In the genomic region with DNA sequence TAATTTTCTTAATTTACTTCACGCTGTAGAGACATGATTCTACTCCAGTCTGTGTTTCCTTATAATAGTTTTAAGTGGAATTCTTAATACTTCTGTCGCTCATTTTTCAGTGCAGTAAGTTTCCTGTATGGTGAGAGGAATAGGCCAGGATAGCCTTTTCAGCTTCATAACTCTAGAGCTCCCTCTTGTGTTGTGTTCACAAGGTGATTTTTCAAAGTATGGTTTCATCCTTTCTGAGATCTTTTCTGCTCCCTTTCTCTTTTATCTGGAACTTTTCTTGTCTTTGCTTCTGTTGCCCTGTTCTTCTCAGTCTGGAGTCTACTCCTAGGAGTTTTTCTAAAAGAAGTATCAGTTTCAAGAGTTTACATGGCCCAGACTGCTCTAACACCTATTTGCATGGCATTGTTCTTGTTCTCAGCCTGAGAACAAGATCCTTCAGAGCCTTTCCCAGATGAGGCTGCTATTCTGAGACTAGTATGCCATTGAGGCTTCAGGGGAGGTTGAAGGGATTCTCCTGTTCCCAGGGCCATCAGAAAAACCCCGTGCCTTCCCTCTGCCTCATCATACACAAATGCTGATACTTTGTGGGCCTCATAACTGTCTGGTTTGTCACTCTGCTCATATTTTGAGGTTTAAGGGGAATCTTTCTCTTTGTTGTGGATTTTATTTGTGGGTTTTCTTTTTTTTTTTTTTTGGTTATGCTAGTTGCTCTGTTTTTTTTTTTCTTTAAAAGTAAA, we compare ENCODE assay signal across 1 cellular context.
TF ChIP-seq lines count a peak whose summit lies in the region.

No MANE protein-coding gene starts in this region.

TF ChIP-seq in GM12878, 131 proteins besides CTCF, POLR2A, EP300 and RAD21 (continued from another document and continues in another):
- TF ChIP-seq, protein P1, sequence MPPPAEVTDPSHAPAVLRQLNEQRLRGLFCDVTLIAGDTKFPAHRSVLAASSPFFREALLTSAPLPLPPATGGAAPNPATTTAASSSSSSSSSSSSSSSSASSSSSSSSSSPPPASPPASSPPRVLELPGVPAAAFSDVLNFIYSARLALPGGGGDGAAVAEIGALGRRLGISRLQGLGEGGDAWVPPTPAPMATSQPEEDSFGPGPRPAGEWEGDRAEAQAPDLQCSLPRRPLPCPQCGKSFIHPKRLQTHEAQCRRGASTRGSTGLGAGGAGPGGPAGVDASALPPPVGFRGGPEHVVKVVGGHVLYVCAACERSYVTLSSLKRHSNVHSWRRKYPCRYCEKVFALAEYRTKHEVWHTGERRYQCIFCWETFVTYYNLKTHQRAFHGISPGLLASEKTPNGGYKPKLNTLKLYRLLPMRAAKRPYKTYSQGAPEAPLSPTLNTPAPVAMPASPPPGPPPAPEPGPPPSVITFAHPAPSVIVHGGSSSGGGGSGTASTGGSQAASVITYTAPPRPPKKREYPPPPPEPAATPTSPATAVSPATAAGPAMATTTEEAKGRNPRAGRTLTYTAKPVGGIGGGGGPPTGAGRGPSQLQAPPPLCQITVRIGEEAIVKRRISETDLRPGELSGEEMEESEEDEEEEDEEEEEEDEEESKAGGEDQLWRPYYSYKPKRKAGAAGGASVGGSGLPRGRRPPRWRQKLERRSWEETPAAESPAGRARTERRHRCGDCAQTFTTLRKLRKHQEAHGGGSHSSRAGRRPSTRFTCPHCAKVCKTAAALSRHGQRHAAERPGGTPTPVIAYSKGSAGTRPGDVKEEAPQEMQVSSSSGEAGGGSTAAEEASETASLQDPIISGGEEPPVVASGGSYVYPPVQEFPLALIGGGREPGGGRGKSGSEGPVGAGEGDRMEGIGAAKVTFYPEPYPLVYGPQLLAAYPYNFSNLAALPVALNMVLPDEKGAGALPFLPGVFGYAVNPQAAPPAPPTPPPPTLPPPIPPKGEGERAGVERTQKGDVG (CRISPR knock-in tag; IDR thresholded peaks at IDR 0.05), result no peak
- TF ChIP-seq IRF4 (IDR thresholded peaks at IDR 0.05; ENCODE audit: low read depth, low read length), result no peak
- no peak for TF ChIP-seq GABPA (IDR thresholded peaks at IDR 0.05; ENCODE audit: low read depth)
- peak; percentile 40 for TF ChIP-seq MEF2B (IDR thresholded peaks at IDR 0.05; ENCODE audit: partially characterized antibody, poor library complexity, severe bottlenecking)
- peak; percentile 30; the same call in 1 of the 2 replicates for TF ChIP-seq IKZF1 (conservative IDR thresholded peaks at IDR 0.05)
- no peak for TF ChIP-seq BRCA1 (IDR thresholded peaks at IDR 0.05; ENCODE audit: low read depth, low read length)
- TF ChIP-seq POLR2AphosphoS2 (IDR thresholded peaks at IDR 0.05; ENCODE audit: low read depth, low read length), result no peak
- peak; percentile 53; the same call in 1 of the 2 replicates for TF ChIP-seq NFIC (IDR thresholded peaks at IDR 0.05; ENCODE audit: low read depth, low read length)
- TF ChIP-seq GATAD2B (conservative IDR thresholded peaks at IDR 0.05; ENCODE audit: low read depth), result no peak
- TF ChIP-seq, protein P2, sequence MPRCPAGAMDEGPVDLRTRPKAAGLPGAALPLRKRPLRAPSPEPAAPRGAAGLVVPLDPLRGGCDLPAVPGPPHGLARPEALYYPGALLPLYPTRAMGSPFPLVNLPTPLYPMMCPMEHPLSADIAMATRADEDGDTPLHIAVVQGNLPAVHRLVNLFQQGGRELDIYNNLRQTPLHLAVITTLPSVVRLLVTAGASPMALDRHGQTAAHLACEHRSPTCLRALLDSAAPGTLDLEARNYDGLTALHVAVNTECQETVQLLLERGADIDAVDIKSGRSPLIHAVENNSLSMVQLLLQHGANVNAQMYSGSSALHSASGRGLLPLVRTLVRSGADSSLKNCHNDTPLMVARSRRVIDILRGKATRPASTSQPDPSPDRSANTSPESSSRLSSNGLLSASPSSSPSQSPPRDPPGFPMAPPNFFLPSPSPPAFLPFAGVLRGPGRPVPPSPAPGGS (IDR thresholded peaks at IDR 0.05; ENCODE audit: borderline replicate concordance, insufficient read depth, low read depth, low read length, poor library complexity, severe bottlenecking), result no peak
- TF ChIP-seq SUPT20H (IDR thresholded peaks at IDR 0.05; ENCODE audit: borderline replicate concordance, control insufficient read depth, low read depth, low read length), result no peak
- no peak for TF ChIP-seq YBX1 (IDR thresholded peaks at IDR 0.05)
- peak; percentile 70 for TF ChIP-seq MTA2 (IDR thresholded peaks at IDR 0.05; ENCODE audit: low read depth)
- TF ChIP-seq PKNOX1 (IDR thresholded peaks at IDR 0.05), result no peak; the same call in 1 of the 2 replicates
- TF ChIP-seq HDAC2 (IDR thresholded peaks at IDR 0.05), result no peak
- no peak for TF ChIP-seq BACH1 (IDR thresholded peaks at IDR 0.05; ENCODE audit: borderline replicate concordance)
- no peak for TF ChIP-seq SREBF1 (IDR thresholded peaks at IDR 0.05; ENCODE audit: low read length)
- TF ChIP-seq, protein P3, sequence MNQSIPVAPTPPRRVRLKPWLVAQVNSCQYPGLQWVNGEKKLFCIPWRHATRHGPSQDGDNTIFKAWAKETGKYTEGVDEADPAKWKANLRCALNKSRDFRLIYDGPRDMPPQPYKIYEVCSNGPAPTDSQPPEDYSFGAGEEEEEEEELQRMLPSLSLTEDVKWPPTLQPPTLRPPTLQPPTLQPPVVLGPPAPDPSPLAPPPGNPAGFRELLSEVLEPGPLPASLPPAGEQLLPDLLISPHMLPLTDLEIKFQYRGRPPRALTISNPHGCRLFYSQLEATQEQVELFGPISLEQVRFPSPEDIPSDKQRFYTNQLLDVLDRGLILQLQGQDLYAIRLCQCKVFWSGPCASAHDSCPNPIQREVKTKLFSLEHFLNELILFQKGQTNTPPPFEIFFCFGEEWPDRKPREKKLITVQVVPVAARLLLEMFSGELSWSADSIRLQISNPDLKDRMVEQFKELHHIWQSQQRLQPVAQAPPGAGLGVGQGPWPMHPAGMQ (IDR thresholded peaks at IDR 0.05; ENCODE audit: borderline replicate concordance), result no peak
- TF ChIP-seq ZNF622 (IDR thresholded peaks at IDR 0.05), result no peak
- 0 out of 2 replicates have a peak, but pooled peaks have one; percentile 41 for TF ChIP-seq ATF7 (IDR thresholded peaks at IDR 0.05; ENCODE audit: low read depth)
- TF ChIP-seq SMC3 (IDR thresholded peaks at IDR 0.05; ENCODE audit: borderline replicate concordance, low read length), result peak; percentile 60; the same call in 1 of the 2 replicates
- no peak for TF ChIP-seq RBBP5 (conservative IDR thresholded peaks at IDR 0.05)
- peak; percentile 56; the same call in 1 of the 2 replicates for TF ChIP-seq RELB (IDR thresholded peaks at IDR 0.05; ENCODE audit: low read depth)
- no peak for TF ChIP-seq WRNIP1 (IDR thresholded peaks at IDR 0.05; ENCODE audit: borderline replicate concordance, low read depth, low read length)
- no peak for TF ChIP-seq ASH2L (IDR thresholded peaks at IDR 0.05; ENCODE audit: borderline replicate concordance, low read depth)
- TF ChIP-seq RUNX3 (IDR thresholded peaks at IDR 0.05; ENCODE audit: low read length), result peak; percentile 88
- TF ChIP-seq, protein P4, sequence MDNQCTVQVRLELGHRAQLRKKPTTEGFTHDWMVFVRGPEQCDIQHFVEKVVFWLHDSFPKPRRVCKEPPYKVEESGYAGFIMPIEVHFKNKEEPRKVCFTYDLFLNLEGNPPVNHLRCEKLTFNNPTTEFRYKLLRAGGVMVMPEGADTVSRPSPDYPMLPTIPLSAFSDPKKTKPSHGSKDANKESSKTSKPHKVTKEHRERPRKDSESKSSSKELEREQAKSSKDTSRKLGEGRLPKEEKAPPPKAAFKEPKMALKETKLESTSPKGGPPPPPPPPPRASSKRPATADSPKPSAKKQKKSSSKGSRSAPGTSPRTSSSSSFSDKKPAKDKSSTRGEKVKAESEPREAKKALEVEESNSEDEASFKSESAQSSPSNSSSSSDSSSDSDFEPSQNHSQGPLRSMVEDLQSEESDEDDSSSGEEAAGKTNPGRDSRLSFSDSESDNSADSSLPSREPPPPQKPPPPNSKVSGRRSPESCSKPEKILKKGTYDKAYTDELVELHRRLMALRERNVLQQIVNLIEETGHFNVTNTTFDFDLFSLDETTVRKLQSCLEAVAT (IDR thresholded peaks at IDR 0.05), result peak; percentile 87
- 0 out of 2 replicates have a peak, but pooled peaks have one; percentile 40 for TF ChIP-seq MXI1 (IDR thresholded peaks at IDR 0.05; ENCODE audit: low read depth, low read length)
- TF ChIP-seq FOXM1 (IDR thresholded peaks at IDR 0.05; ENCODE audit: low read depth, low read length), result no peak
- TF ChIP-seq CBFB (IDR thresholded peaks at IDR 0.05; ENCODE audit: low read depth), result no peak
- TF ChIP-seq RAD51 (IDR thresholded peaks at IDR 0.05), result no peak
- TF ChIP-seq PBX3 (IDR thresholded peaks at IDR 0.05; ENCODE audit: insufficient replicate concordance, low read depth, low read length), result no peak
- TF ChIP-seq TBL1XR1 (IDR thresholded peaks at IDR 0.05; ENCODE audit: low read depth, low read length), result no peak
- TF ChIP-seq TCF3 (IDR thresholded peaks at IDR 0.05; ENCODE audit: borderline replicate concordance, insufficient read depth, low read depth, low read length), result no peak
- no peak for TF ChIP-seq SPI1 (IDR thresholded peaks at IDR 0.05; ENCODE audit: borderline replicate concordance, insufficient read depth, low read depth, low read length)
- TF ChIP-seq PRDM15 (CRISPR knock-in tag; IDR thresholded peaks at IDR 0.05), result no peak
- no peak for TF ChIP-seq PAX5 (IDR thresholded peaks at IDR 0.05; ENCODE audit: borderline replicate concordance, low read depth, low read length)
- no peak for TF ChIP-seq TCF12 (IDR thresholded peaks at IDR 0.05; ENCODE audit: low read depth, low read length)
- no peak for TF ChIP-seq NR2C2 (IDR thresholded peaks at IDR 0.05; ENCODE audit: borderline replicate concordance, control insufficient read depth, insufficient read length, low read depth)
- no peak for TF ChIP-seq ZNF274 (IDR thresholded peaks at IDR 0.05; ENCODE audit: insufficient read depth, insufficient read length)
- TF ChIP-seq MYB (IDR thresholded peaks at IDR 0.05; ENCODE audit: borderline replicate concordance, low read depth, low read length), result no peak
- no peak for TF ChIP-seq RCOR1 (conservative IDR thresholded peaks at IDR 0.05; ENCODE audit: low read depth, low read length)
- TF ChIP-seq KLF5 (IDR thresholded peaks at IDR 0.05; ENCODE audit: partially characterized antibody), result no peak
